In genomic region chr15:72592103-72592502, GRCh38 we compare ENCODE assay signal across 15 cellular contexts.
"Had no signal": no experiment of that assay in that cellular context is flagged by ENCODE, and none has a peak within 500 bp of the region (broad histone marks: within the 10 kb centered on the region; RNA-seq: fewer than 3 reads in every experiment).

No MANE protein-coding gene starts in this region.

- H3K27ac Mint-ChIP-seq: endodermal cell, natural killer cell had no signal

- H3K36me3 Mint-ChIP-seq: natural killer cell had no signal

- H3K9me3 Mint-ChIP-seq: endodermal cell, mesothelial cell of epicardium, natural killer cell, neural crest cell had no signal

- H3K4me1 Mint-ChIP-seq: endodermal cell, neural crest cell had no signal

- DNase-seq: effector CD4-positive, alpha-beta T cell; endodermal cell; heart left ventricle; hippocampal formation; mammary epithelial cell; natural killer cell; posterior cingulate gyrus; small intestine; stimulated activated CD4-positive, alpha-beta T cell treated with anti-CD3 and anti-CD28 coated beads, Interleukin-12 subunit alpha, Interleukin-12 subunit beta, amount 100 ng/mL, for 4 hours; stimulated activated naive CD4-positive, alpha-beta T cell; stomach; substantia nigra; trophoblast cell had no signal

- ATAC-seq: heart left ventricle, natural killer cell had no signal

- H3K4me3 Mint-ChIP-seq: endodermal cell, mesothelial cell of epicardium, natural killer cell, neural crest cell had no signal
